Comparison of ENCODE assay signal across 8 cellular contexts in the genomic region with DNA sequence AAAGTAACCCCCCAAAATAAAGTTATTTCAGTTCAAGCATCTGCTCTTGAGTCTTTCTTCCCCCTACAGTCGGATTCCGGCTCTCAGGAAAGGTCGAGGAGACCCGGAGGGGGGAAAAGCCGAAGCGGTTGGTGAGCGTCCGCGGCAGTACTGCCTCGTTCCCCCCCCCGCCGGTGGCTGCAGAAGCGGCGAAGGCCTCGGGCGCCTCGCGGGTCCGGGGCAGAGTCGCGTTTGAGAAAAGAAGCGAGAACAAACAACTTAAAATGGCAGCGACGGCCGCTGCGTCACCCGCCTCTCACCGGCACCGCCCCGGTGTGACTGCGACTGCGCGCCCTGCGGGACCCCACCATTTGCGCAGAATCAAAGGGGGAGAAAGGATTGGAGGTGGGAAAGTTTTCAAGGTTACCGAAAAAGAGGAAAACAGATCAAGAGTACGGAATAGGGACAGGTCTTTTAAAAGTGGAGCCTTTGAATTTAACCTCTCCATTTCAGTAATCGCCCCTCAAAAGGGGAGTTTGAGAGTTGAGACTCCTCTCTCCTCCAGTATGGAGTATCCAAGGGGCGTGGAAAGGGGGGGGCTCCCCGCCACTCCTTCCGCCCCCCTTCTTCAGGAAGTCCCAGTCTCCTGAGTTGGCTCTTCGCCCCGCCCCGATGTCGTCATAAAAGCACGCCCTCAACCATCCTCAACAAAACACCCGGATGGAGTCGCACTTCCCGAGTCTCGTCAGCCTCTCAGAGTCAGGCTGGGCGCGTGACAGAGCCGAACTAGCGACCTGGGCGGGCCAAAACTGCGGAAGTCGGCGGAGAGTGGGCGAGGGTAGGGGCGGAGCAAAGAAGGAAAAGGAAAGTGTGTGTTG. TPM values are rescaled to one million over a fixed set of nuclear protein-coding genes. Genes with fewer than 3 reads are reported as not detected.
DNase-seq lines count a peak whose midpoint lies in the region; ATAC-seq and TF ChIP-seq lines count a peak whose summit lies in the region.

No MANE protein-coding gene starts in this region.

- H3K9ac ChIP-seq in DND-41 (ENCODE audit: low read depth, low read length) (peak overlapping the region; percentile 98), muscle layer of colon (ENCODE audit: low read length) (peak overlapping the region; percentile 99)

- intact Hi-C loops in esophagus muscularis mucosa (cut with DNase I), result no loop called here

- H3K9me3 ChIP-seq in DND-41 (ENCODE audit: insufficient read depth, low read length, severe bottlenecking) (no peaks in the 10 kb centered on the region), KOPT-K1 (ENCODE audit: insufficient read depth, low read length, poor library complexity, severe bottlenecking) (no peaks in the 10 kb centered on the region), Peyer's patch (no peaks in the 10 kb centered on the region), esophagus muscularis mucosa (no peaks in the 10 kb centered on the region), muscle layer of colon (ENCODE audit: low read length) (no peaks in the 10 kb centered on the region)

- H3K4me3 ChIP-seq in DND-41 (ENCODE audit: low read depth in 1 of 2, low read length in 2 of 2) (peak overlapping the region; percentile 90 to 96), Peyer's patch (peak overlapping the region; percentile 75 to 91 (median 85)), esophagus muscularis mucosa (peak overlapping the region; percentile 75 to 97 (median 91)), muscle layer of colon (ENCODE audit: low read depth in 1 of 2, low read length in 2 of 2) (peak overlapping the region; percentile 69 to 95)

- peak; percentile 99 to 100 for TF ChIP-seq POLR2A in Peyer's patch (IDR thresholded peaks at IDR 0.05)
- TF ChIP-seq POLR2A in esophagus muscularis mucosa (IDR thresholded peaks at IDR 0.05; ENCODE audit: low read depth), result peak; percentile 99

- ATAC-seq in DND-41 (ENCODE audit: insufficient read depth, low read depth) (peak; percentile 90), GM21825 (IDR thresholded peaks at IDR 0.05; ENCODE audit: unreplicated experiment) (peak; percentile 90)

- TF ChIP-seq CTCF in DND-41 (IDR thresholded peaks at IDR 0.05; ENCODE audit: borderline replicate concordance, extremely low read depth, low read length, poor library complexity, severe bottlenecking) (no peak), Peyer's patch (IDR thresholded peaks at IDR 0.05) (peak in 1 of 6 experiments; percentile 14), esophagus muscularis mucosa (IDR thresholded peaks at IDR 0.05) (no peak)

- DNase-seq in DND-41, result peak; percentile 100
- peak; percentile 100 for DNase-seq in Peyer's patch
- peak; percentile 99 for DNase-seq in activated T-helper 1 cell treated with Interleukin-2 at 50 U/mL for 16 hours (ENCODE audit: low read depth)
- DNase-seq in esophagus muscularis mucosa (ENCODE audit: extremely low spot score), result peak; percentile 100
- DNase-seq in stimulated activated CD8-positive, alpha-beta memory T cell treated with anti-CD3 and anti-CD28 coated beads, Interleukin-7, amount 100 ng/mL, for 1 hour (ENCODE audit: low read depth in 2 of 2), result peak; percentile 98 to 99

- TF ChIP-seq EP300 in esophagus muscularis mucosa (IDR thresholded peaks at IDR 0.05), result no peak

- H3K4me2 ChIP-seq in DND-41 (ENCODE audit: insufficient read depth, low read length), result peak overlapping the region; percentile 83

- peaks cover 48% of the 10 kb centered on the region for H3K79me2 ChIP-seq in DND-41 (ENCODE audit: insufficient read depth, low read length)

- H3K4me1 ChIP-seq in DND-41 (ENCODE audit: insufficient read depth, low read length), result peaks cover 47% of the 10 kb centered on the region
- H3K4me1 ChIP-seq in Peyer's patch, result peaks cover 0 to 16% (median 13%) of the 10 kb centered on the region in 4 donors
- H3K4me1 ChIP-seq in esophagus muscularis mucosa, result peaks cover 10 to 40% (median 37%) of the 10 kb centered on the region in 4 donors
- peaks cover 27% of the 10 kb centered on the region for H3K4me1 ChIP-seq in muscle layer of colon (ENCODE audit: insufficient read depth, low read length)

- H3K27me3 ChIP-seq in DND-41 (ENCODE audit: insufficient read depth, low read length, poor library complexity) (no peaks in the 10 kb centered on the region), Peyer's patch (no peaks in the 10 kb centered on the region), esophagus muscularis mucosa (no peaks in the 10 kb centered on the region), muscle layer of colon (ENCODE audit: control insufficient read depth in 1 of 2, insufficient read depth in 2 of 2, low read length in 2 of 2) (no peaks in the 10 kb centered on the region)

- H4K20me1 ChIP-seq in DND-41 (ENCODE audit: insufficient read depth, low read length), result peaks cover 39% of the 10 kb centered on the region

- H3K36me3 ChIP-seq in DND-41 (ENCODE audit: insufficient read depth, low read length), result peaks cover 35% of the 10 kb centered on the region
- peaks cover 36% of the 10 kb centered on the region for H3K36me3 ChIP-seq in KOPT-K1 (ENCODE audit: insufficient read depth, low read length)
- H3K36me3 ChIP-seq in Peyer's patch, result peaks cover 0 to 8% (median 0%) of the 10 kb centered on the region in 3 donors
- peaks cover 0 to 4% (median 2%) of the 10 kb centered on the region in 4 donors for H3K36me3 ChIP-seq in esophagus muscularis mucosa
- H3K36me3 ChIP-seq in muscle layer of colon (ENCODE audit: insufficient read depth, low read length), result peaks cover 4% of the 10 kb centered on the region

- H2AFZ ChIP-seq in DND-41 (ENCODE audit: low read depth, low read length), result peak overlapping the region; percentile 78

- H3K27ac ChIP-seq in DND-41 (ENCODE audit: low read length) (peak overlapping the region; percentile 96), KOPT-K1 (ENCODE audit: low read depth, low read length, poor library complexity, severe bottlenecking) (peak overlapping the region; percentile 93), Peyer's patch (peak overlapping the region; percentile 96 to 100 (median 98)), esophagus muscularis mucosa (replicated peaks in 1 of 4) (peak overlapping the region; percentile 98 to 99 (median 99)), muscle layer of colon (ENCODE audit: low read depth, low read length) (peak overlapping the region; percentile 99)

- WGBS in esophagus muscularis mucosa, result under 1% methylated on average over 43 of the region's 60 CpGs

RNA-seq across cellular contexts. Expression of a gene that starts 1.9 kb away (rescaled TPM):
- total RNA-seq in Peyer's patch (10 to 100 TPM; 48.7 to 74.8 (median 59.4) TPM), esophagus muscularis mucosa (10 to 100 TPM; 30.7 to 50.5 (median 40.9) TPM)

RNA-seq across cellular contexts. Expression of a gene that starts 53.9 kb away (rescaled TPM):
- 10 to 100 TPM in 3 of 4 donors, 1 to 10 TPM in 1; 8.2 to 24.8 (median 16.3) TPM for total RNA-seq in Peyer's patch
- 1 to 10 TPM; 4.1 to 8.0 (median 5.4) TPM for total RNA-seq in esophagus muscularis mucosa

RNA-seq across cellular contexts. Expression of a gene that starts 54.0 kb away (rescaled TPM):
- total RNA-seq in Peyer's patch (10 to 100 TPM in 2 of 4 donors, 1 to 10 TPM in 2; 5.2 to 23.1 (median 9.1) TPM), esophagus muscularis mucosa (1 to 10 TPM; 5.8 to 9.4 (median 7.2) TPM)

RNA-seq across cellular contexts. Expression of a gene that starts 54.1 kb away (rescaled TPM):
- total RNA-seq in Peyer's patch (100 to 1,000 TPM in 3 of 4 donors, 10 to 100 TPM in 1; 69.3 to 403 (median 279) TPM), esophagus muscularis mucosa (10 to 100 TPM; 25.2 to 44.4 (median 37.6) TPM)

Comparison
In these comparisons a context has a peak if more than half of its experiments do, and no peak if none do; other contexts are left out.
1. Peak in every context shown above with its lines: DNase-seq, ATAC-seq, H3K4me3 ChIP-seq and H3K27ac ChIP-seq.